Comparison of ENCODE assay signal across 9 cellular contexts in genomic region chr5:33936381-33937016, GRCh38. TPM values are rescaled to one million over a fixed set of nuclear protein-coding genes. Genes with fewer than 3 reads are reported as not detected.
DNase-seq lines count a peak whose midpoint lies in the region; ATAC-seq, FAIRE-seq and TF ChIP-seq lines count a peak whose summit lies in the region.
"Had no signal": no experiment of that assay in that cellular context is flagged by ENCODE, and none has a peak within 500 bp of the region (broad histone marks: within the 10 kb centered on the region; RNA-seq: fewer than 3 reads in every experiment).

A gene with protein sequence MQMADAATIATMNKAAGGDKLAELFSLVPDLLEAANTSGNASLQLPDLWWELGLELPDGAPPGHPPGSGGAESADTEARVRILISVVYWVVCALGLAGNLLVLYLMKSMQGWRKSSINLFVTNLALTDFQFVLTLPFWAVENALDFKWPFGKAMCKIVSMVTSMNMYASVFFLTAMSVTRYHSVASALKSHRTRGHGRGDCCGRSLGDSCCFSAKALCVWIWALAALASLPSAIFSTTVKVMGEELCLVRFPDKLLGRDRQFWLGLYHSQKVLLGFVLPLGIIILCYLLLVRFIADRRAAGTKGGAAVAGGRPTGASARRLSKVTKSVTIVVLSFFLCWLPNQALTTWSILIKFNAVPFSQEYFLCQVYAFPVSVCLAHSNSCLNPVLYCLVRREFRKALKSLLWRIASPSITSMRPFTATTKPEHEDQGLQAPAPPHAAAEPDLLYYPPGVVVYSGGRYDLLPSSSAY (plus strand): TSS chr5:33936386. CDS start chr5:33936741, 355 bp downstream.

- H3K27ac ChIP-seq in HUES6 (ENCODE audit: low read depth, low read length): no peak within 1 kb of the TSS
- H3K27ac ChIP-seq in GM12878 (ENCODE audit: control insufficient read depth, insufficient read depth): no peak within 1 kb of the TSS
- no peak within 1 kb of the TSS for H3K27ac ChIP-seq in iPS-18a (ENCODE audit: low read length)
- no peak within 1 kb of the TSS for H3K27ac ChIP-seq in caudate nucleus (ENCODE audit: low read depth, low read length)
- H3K27ac ChIP-seq: SJSA1 had no signal

- H3K9ac ChIP-seq in HUES6 (ENCODE audit: low read length) (no peak within 1 kb of the TSS), GM12878 (ENCODE audit: control insufficient read depth, insufficient read depth, low read length) (no peak within 1 kb of the TSS), iPS-18a (ENCODE audit: low read length) (no peak within 1 kb of the TSS), skeletal muscle satellite cell (ENCODE audit: low read depth, low read length) (no peak within 1 kb of the TSS)

- in situ Hi-C loops in GM12878 (cut with MboI): no loop called here

- intact Hi-C loops in GM12878 (cut with micrococcal nuclease; ENCODE audit: unreplicated experiment): no loop called here
- intact Hi-C loops in activated CD8-positive, alpha-beta T cell treated with anti-CD3 and anti-CD28 coated beads for 36 hours (cut with micrococcal nuclease): loop anchor here (10.0 kb wide), 1 partner anchor 352 kb away; no protein-coding TSS in a partner anchor

- no peak for TF ChIP-seq POLR2A in GM12878 (IDR thresholded peaks at IDR 0.05; ENCODE audit: low read depth, low read length)

- H3K27me3 ChIP-seq in HUES6 (ENCODE audit: control insufficient read depth, insufficient read depth, low read length): peaks cover 43% of the 10 kb centered on the region
- H3K27me3 ChIP-seq in GM12878 (replicated peaks in 1 of 2; ENCODE audit: control insufficient read depth in 2 of 2, insufficient read depth in 2 of 2, low read length in 1 of 2): no peaks in the 10 kb centered on the region; a peak in 1 of 4 replicates
- H3K27me3 ChIP-seq in iPS-18a (ENCODE audit: control insufficient read depth, insufficient read depth, low read length): peaks cover 26% of the 10 kb centered on the region
- peaks cover 55% of the 10 kb centered on the region for H3K27me3 ChIP-seq in skeletal muscle satellite cell (ENCODE audit: control insufficient read depth, insufficient read depth, low read length)
- H3K27me3 ChIP-seq: SJSA1 had no signal

- H3K4me3 Mint-ChIP-seq in activated CD8-positive, alpha-beta T cell treated with anti-CD3 and anti-CD28 coated beads for 36 hours: no peak within 1 kb of the TSS

- RAD21 ChIA-PET in GM12878 (lab: Charles Lee; ENCODE audit: unreplicated experiment): interaction anchor here (0.7 to 5.0 kb wide), 6 partner anchors 31 to 501 kb away, joined by 3 to 83 read pairs (median 50); partner anchors contain the start of gene TARS1

- H3K4me3 ChIP-seq in HUES6 (ENCODE audit: low read depth, low read length): peak within 1 kb of the TSS; percentile 61
- peak within 1 kb of the TSS; percentile 16; the same call in 1 of the 2 replicates for H3K4me3 ChIP-seq in GM12878
- H3K4me3 ChIP-seq in iPS-18a (ENCODE audit: low read length): peak within 1 kb of the TSS; percentile 72
- peak within 1 kb of the TSS; percentile 69 for H3K4me3 ChIP-seq in skeletal muscle satellite cell (ENCODE audit: low read length)
- H3K4me3 ChIP-seq: SJSA1 had no signal

- H3K9me3 Mint-ChIP-seq in activated CD8-positive, alpha-beta T cell treated with anti-CD3 and anti-CD28 coated beads for 36 hours: no peaks in the 10 kb centered on the region

- POLR2A ChIA-PET in GM12878 (lab: Charles Lee): interaction anchor here (0.6 to 1.1 kb wide), 2 partner anchors 467 to 501 kb away, joined by 3 read pairs; no protein-coding TSS in a partner anchor
- POLR2A ChIA-PET in activated CD8-positive, alpha-beta T cell treated with anti-CD3 and anti-CD28 coated beads for 36 hours (lab: Charles Lee): no interaction called here

- FAIRE-seq in GM12878 (lab: Jason Lieb, UNC): no peak

- no peaks in the 10 kb centered on the region for H3K79me2 ChIP-seq in GM12878 (ENCODE audit: control insufficient read depth, insufficient read depth, low read length)

- H3K36me3 Mint-ChIP-seq in activated CD8-positive, alpha-beta T cell treated with anti-CD3 and anti-CD28 coated beads for 36 hours (ENCODE audit: low read depth): no peaks in the 10 kb centered on the region

- TF ChIP-seq CTCF in GM12878 (IDR thresholded peaks at IDR 0.05 in 2 of 3, conservative IDR thresholded peaks at IDR 0.05 in 1 of 3; ENCODE audit: control insufficient read depth in 2 of 3, extremely low read depth in 1 of 3, insufficient read depth in 1 of 3, low read depth in 3 of 3, low read length in 3 of 3): no peak
- TF ChIP-seq CTCF in activated CD8-positive, alpha-beta T cell treated with anti-CD3 and anti-CD28 coated beads for 36 hours (IDR thresholded peaks at IDR 0.05): no peak

- peaks cover 3% of the 10 kb centered on the region for H3K4me1 ChIP-seq in HUES6 (ENCODE audit: control insufficient read depth, insufficient read depth, low read length)
- H3K4me1 ChIP-seq in GM12878 (ENCODE audit: control insufficient read depth, insufficient read depth, low read length): peaks cover 16% of the 10 kb centered on the region
- H3K4me1 ChIP-seq in iPS-18a (ENCODE audit: control insufficient read depth, low read depth, low read length): no peaks in the 10 kb centered on the region
- H3K4me1 ChIP-seq in skeletal muscle satellite cell (ENCODE audit: control insufficient read depth, insufficient read depth, low read length): peaks cover 12% of the 10 kb centered on the region

- DNase-seq in GM12878 (ENCODE audit: low read depth, low spot score) (no peak), caudate nucleus (lab: John Stamatoyannopoulos, UW) (no peak)
- no peak for DNase-seq in activated CD8-positive, alpha-beta T cell treated with anti-CD3 and anti-CD28 coated beads for 36 hours

- no peak for TF ChIP-seq RAD21 in GM12878 (IDR thresholded peaks at IDR 0.05; ENCODE audit: insufficient read depth, low read depth, low read length)

- H3K4me2 ChIP-seq in GM12878 (ENCODE audit: control insufficient read depth, insufficient read depth): peak within 1 kb of the TSS; percentile 56
- H3K4me2 ChIP-seq in skeletal muscle satellite cell (ENCODE audit: low read length): peak within 1 kb of the TSS; percentile 92

- ATAC-seq in GM12878 (no peak), HG02678 (IDR thresholded peaks at IDR 0.05; ENCODE audit: unreplicated experiment) (no peak), HG03135 (IDR thresholded peaks at IDR 0.05; ENCODE audit: unreplicated experiment) (no peak)
- ATAC-seq in activated CD8-positive, alpha-beta T cell treated with anti-CD3 and anti-CD28 coated beads for 36 hours: no peak

- SMC1A ChIA-PET in GM12878 (lab: Charles Lee; ENCODE audit: uncharacterized antibody, unreplicated experiment): interaction anchor here (1.0 to 7.4 kb wide), 13 partner anchors 13 to 502 kb away, joined by 3 to 80 read pairs (median 46); partner anchors contain the start of gene TARS1

- peaks cover 50% of the 10 kb centered on the region for H3K27me3 Mint-ChIP-seq in activated CD8-positive, alpha-beta T cell treated with anti-CD3 and anti-CD28 coated beads for 36 hours

- no peak for TF ChIP-seq EP300 in GM12878 (IDR thresholded peaks at IDR 0.05; ENCODE audit: borderline replicate concordance in 1 of 2, control insufficient read depth in 1 of 2, low read depth in 2 of 2, low read length in 2 of 2)

- BruUV-seq in GM12878 (replicated peaks; lab: Mats Ljungman, UMichigan): no TSS peak

- WGBS in GM12878 (ENCODE audit: insufficient coverage, insufficient replicate concordance, low lambda C conversion rate, missing lambda C conversion rate): 64% methylated on average over 45 of the region's 45 CpGs

- H3K27ac Mint-ChIP-seq in activated CD8-positive, alpha-beta T cell treated with anti-CD3 and anti-CD28 coated beads for 36 hours: no peak within 1 kb of the TSS

- CTCF ChIA-PET in GM12878 (lab: Yijun Ruan, JAX): interaction anchor here (0.8 to 6.6 kb wide), 8 partner anchors 34 to 505 kb away, joined by 3 to 96 read pairs (median 12); no protein-coding TSS in a partner anchor
- CTCF ChIA-PET in activated CD8-positive, alpha-beta T cell treated with anti-CD3 and anti-CD28 coated beads for 36 hours (lab: Charles Lee): interaction anchor here (1.4 to 4.0 kb wide), 8 partner anchors 23 to 498 kb away, joined by 3 to 33 read pairs (median 8); no protein-coding TSS in a partner anchor

- H3K36me3 ChIP-seq in HUES6 (ENCODE audit: control insufficient read depth, insufficient read depth, low read length): no peaks in the 10 kb centered on the region
- H3K36me3 ChIP-seq in GM12878 (ENCODE audit: control insufficient read depth in 2 of 2, insufficient read depth in 2 of 2, low read length in 1 of 2): no peaks in the 10 kb centered on the region
- H3K36me3 ChIP-seq in iPS-18a (ENCODE audit: control insufficient read depth, low read depth, low read length): no peaks in the 10 kb centered on the region
- no peaks in the 10 kb centered on the region for H3K36me3 ChIP-seq in skeletal muscle satellite cell (ENCODE audit: insufficient read depth, low read length)
- H3K36me3 ChIP-seq: SJSA1 had no signal

- no peak within 1 kb of the TSS for H2AFZ ChIP-seq in GM12878 (ENCODE audit: control insufficient read depth, low read depth, low read length)

- H3K9me3 ChIP-seq in HUES6 (ENCODE audit: control insufficient read depth, insufficient read depth, low read depth, low read length) (no peaks in the 10 kb centered on the region), GM12878 (replicated peaks; ENCODE audit: control insufficient read depth, insufficient read depth, low read length) (no peaks in the 10 kb centered on the region; the same call in 2 of the 3 replicates), iPS-18a (ENCODE audit: control insufficient read depth, low read depth, low read length) (no peaks in the 10 kb centered on the region), skeletal muscle satellite cell (replicated peaks; ENCODE audit: low read length) (no peaks in the 10 kb centered on the region)
- H3K9me3 ChIP-seq: SJSA1 had no signal

- H4K20me1 ChIP-seq in GM12878 (ENCODE audit: control insufficient read depth, insufficient read depth): no peaks in the 10 kb centered on the region

- no peaks in the 10 kb centered on the region for H3K4me1 Mint-ChIP-seq in activated CD8-positive, alpha-beta T cell treated with anti-CD3 and anti-CD28 coated beads for 36 hours (ENCODE audit: low read depth)

RNA-seq across cellular contexts. Expression of the gene that starts here (rescaled TPM):
- total RNA-seq in GM12878 (2013; cell fraction: nucleolus; rRNA removed): 0.33 and 0.61 TPM in 2 replicates
- total RNA-seq in GM12878 (2014; rRNA removed) (not detected in 2 replicates), GM12878 (2014; rRNA removed; fragmentation: Illumina TruSeq; extraction: Trizol) (not detected in 2 replicates), GM12878 (2021) (not detected in 2 replicates)
- polyA plus RNA-seq in GM12878 (2011; ENCODE audit: low read depth): not detected
- polyA plus RNA-seq in GM12878 (2011; rRNA removed) (0.03 TPM in 1 of 2 replicates, not detected in the other), GM12878 (2014; fragmentation: Illumina TruSeq; extraction: Trizol) (not detected in 2 replicates), GM12878 (2014; fragmentation: Nextera tagmentation; extraction: Ambion mirVana) (not detected), GM12878 (2014; rRNA removed) (0.06 TPM in 1 of 2 replicates, not detected in the other), GM12878 (2016; fragmentation: Nextera tagmentation; extraction: Ambion mirVana) (not detected)
- 0.05 TPM in 1 of 2 replicates, not detected in the other for polyA plus RNA-seq in GM12878 (2011; cell fraction: cytosol; rRNA removed)
- 0.48 and 0.79 TPM in 2 replicates for polyA plus RNA-seq in GM12878 (2011; cell fraction: nucleus; rRNA removed)
- polyA plus RNA-seq in GM12878 (2012): not detected in 2 replicates
- 0.15 and 0.41 TPM in 2 replicates for polyA minus RNA-seq in GM12878 (2011; rRNA and poly(A)+ RNA removed)
- polyA minus RNA-seq in GM12878 (2011; cell fraction: cytosol; rRNA and poly(A)+ RNA removed): 0.52 TPM in 1 of 2 replicates, not detected in the other
- polyA minus RNA-seq in GM12878 (2011; cell fraction: nucleus; rRNA and poly(A)+ RNA removed): 0.85 and 2.1 TPM in 2 replicates
- total RNA-seq in skeletal muscle satellite cell (2012; rRNA removed): 0.22 TPM in 1 of 2 replicates, not detected in the other
- total RNA-seq in activated CD8-positive, alpha-beta T cell treated with anti-CD3 and anti-CD28 coated beads for 36 hours: not detected
- total RNA-seq: SJSA1 had no signal

Comparison
In these comparisons a context has a peak if more than half of its experiments do, and no peak if none do; other contexts are left out.
1. H3K4me3 ChIP-seq: peak in every context shown above with its lines; median percentile 72 in iPS-18a; 69 in skeletal muscle satellite cell; 61 in HUES6; 16 in GM12878.